ENCODE assay signal across 25 cellular contexts in genomic region chr10:118508355-118508754, GRCh38.
"Had no signal": no experiment of that assay in that cellular context is flagged by ENCODE, and none has a peak within 500 bp of the region (broad histone marks: within the 10 kb centered on the region; RNA-seq: fewer than 3 reads in every experiment).

No MANE protein-coding gene starts in this region.

- H3K4me3 Mint-ChIP-seq: dendritic cell treated with granulocyte-macrophage colony-stimulating factor and Interleukin-4, amounts not matched to agents 40 ng/mL and 50 ng/mL, for 4 days; effector memory CD8-positive, alpha-beta T cell; endodermal cell; immature natural killer cell had no signal

- H3K4me2 ChIP-seq: hepatocyte had no signal

- H3K9me3 ChIP-seq: colonic mucosa, esophagus squamous epithelium, gastroesophageal sphincter, heart left ventricle, left lung, lower lobe of right lung had no signal

- H3K9me3 Mint-ChIP-seq: effector memory CD8-positive, alpha-beta T cell; endodermal cell had no signal

- H3K27ac ChIP-seq: colonic mucosa, epithelial cell of prostate, esophagus squamous epithelium, foreskin keratinocyte, gastroesophageal sphincter, heart left ventricle, hepatocyte, left lung, lower lobe of right lung had no signal

- H3K36me3 ChIP-seq: colonic mucosa, esophagus squamous epithelium, gastroesophageal sphincter, heart left ventricle, left lung, lower lobe of right lung had no signal

- ATAC-seq: effector memory CD8-positive, alpha-beta T cell; esophagus mucosa; foreskin keratinocyte; gastroesophageal sphincter; heart left ventricle; left colon; left lung; left ventricle myocardium superior; lower lobe of right lung had no signal

- H2AFZ ChIP-seq: hepatocyte had no signal

- H3K4me1 Mint-ChIP-seq: immature natural killer cell had no signal

- H3K27me3 ChIP-seq: colonic mucosa, esophagus squamous epithelium, foreskin keratinocyte, heart left ventricle, hepatocyte, left lung had no signal

- H3K27ac Mint-ChIP-seq: dendritic cell treated with granulocyte-macrophage colony-stimulating factor and Interleukin-4, amounts not matched to agents 40 ng/mL and 50 ng/mL, for 4 days; effector memory CD8-positive, alpha-beta T cell; endodermal cell; immature natural killer cell had no signal

- DNase-seq: colonic mucosa; cortex of kidney; effector CD8-positive, alpha-beta T cell; effector memory CD8-positive, alpha-beta T cell; endodermal cell; erythroblast; esophagus squamous epithelium; foreskin keratinocyte; heart left ventricle; hypothalamus; immature natural killer cell; islet precursor cell; kidney; kidney glomerular epithelial cell; left colon; left lung; left ventricle myocardium superior; lower lobe of right lung; mesenchymal stem cell; midbrain had no signal

- H3K4me1 ChIP-seq: colonic mucosa, gastroesophageal sphincter, left lung, lower lobe of right lung had no signal

- H3K36me3 Mint-ChIP-seq: immature natural killer cell had no signal

- H3K4me3 ChIP-seq: colonic mucosa, esophagus squamous epithelium, gastroesophageal sphincter, heart left ventricle, hepatocyte, left lung, lower lobe of right lung had no signal

- H3K79me2 ChIP-seq: hepatocyte had no signal
